30 cellular contexts compared by ENCODE assay signal in genomic region chr12:89832336-89832735, GRCh38.
"Had no signal": no experiment of that assay in that cellular context is flagged by ENCODE, and none has a peak within 500 bp of the region (broad histone marks: within the 10 kb centered on the region; RNA-seq: fewer than 3 reads in every experiment).

No MANE protein-coding gene starts in this region.

- H3K4me1 ChIP-seq: body of pancreas, esophagus squamous epithelium, gastroesophageal sphincter had no signal

- H3K27me3 ChIP-seq: body of pancreas, esophagus squamous epithelium, gastroesophageal sphincter had no signal

- H3K36me3 Mint-ChIP-seq: activated CD4-positive, alpha-beta memory T cell treated with anti-CD3 and anti-CD28 coated beads for 36 hours; activated CD8-positive, alpha-beta memory T cell treated with anti-CD3 and anti-CD28 coated beads, Interleukin-2, amount 10 ng/mL, durations not matched to agents 7 days and 5 days; activated naive CD4-positive, alpha-beta T cell treated with anti-CD3 and anti-CD28 coated beads, Interleukin-2, amount 10 ng/mL, durations not matched to agents 7 days and 5 days; activated naive CD4-positive, alpha-beta T cell treated with anti-CD3 and anti-CD28 coated beads, Interleukin-2, amount 50 U/mL, for 72 hours; activated naive CD8-positive, alpha-beta T cell treated with anti-CD3 and anti-CD28 coated beads, Interleukin-2, amount 10 ng/mL, durations not matched to agents 7 days and 5 days had no signal

- H3K27ac ChIP-seq: body of pancreas, epithelial cell of prostate, esophagus squamous epithelium, gastroesophageal sphincter had no signal

- ATAC-seq: activated CD4-positive, alpha-beta T cell treated with anti-CD3 and anti-CD28 coated beads for 36 hours; activated CD8-positive, alpha-beta memory T cell treated with anti-CD3 and anti-CD28 coated beads, Interleukin-2, amount 10 ng/mL, durations not matched to agents 7 days and 5 days; activated CD8-positive, alpha-beta T cell treated with anti-CD3 and anti-CD28 coated beads, Interleukin-2, amount 10 ng/mL, durations not matched to agents 7 days and 5 days; activated naive CD4-positive, alpha-beta T cell treated with anti-CD3 and anti-CD28 coated beads, Interleukin-2, amount 50 U/mL, for 72 hours; activated T-cell treated with anti-CD3 and anti-CD28 coated beads, Interleukin-2, amount 50 U/mL, for 72 hours; body of pancreas; gastroesophageal sphincter had no signal

- H3K9me3 ChIP-seq: body of pancreas, esophagus squamous epithelium, gastroesophageal sphincter had no signal

- H3K4me1 Mint-ChIP-seq: activated CD4-positive, alpha-beta T cell treated with anti-CD3 and anti-CD28 coated beads for 36 hours; activated CD4-positive, alpha-beta T cell treated with anti-CD3 and anti-CD28 coated beads, Interleukin-2, amount 10 ng/mL, durations not matched to agents 24 days and 14 days; activated CD8-positive, alpha-beta memory T cell treated with anti-CD3 and anti-CD28 coated beads, Interleukin-2, amount 10 ng/mL, durations not matched to agents 7 days and 5 days; activated naive CD4-positive, alpha-beta T cell treated with anti-CD3 and anti-CD28 coated beads, Interleukin-2, amount 10 ng/mL, durations not matched to agents 7 days and 5 days; activated naive CD8-positive, alpha-beta T cell treated with anti-CD3 and anti-CD28 coated beads, Interleukin-2, amount 10 ng/mL, durations not matched to agents 7 days and 5 days had no signal

- DNase-seq: activated CD4-positive, alpha-beta memory T cell treated with anti-CD3 and anti-CD28 coated beads for 36 hours; activated CD4-positive, alpha-beta T cell treated with anti-CD3 and anti-CD28 coated beads for 36 hours; activated CD4-positive, alpha-beta T cell treated with anti-CD3 and anti-CD28 coated beads, Interleukin-2, amount 10 ng/mL, durations not matched to agents 24 days and 14 days; activated CD4-positive, CD25-positive, alpha-beta regulatory T cell; activated CD4-positive, CD25-positive, alpha-beta regulatory T cell treated with anti-CD3 and anti-CD28 coated beads, Interleukin-2, amount 50 U/mL, for 72 hours; activated CD8-positive, alpha-beta memory T cell treated with anti-CD3 and anti-CD28 coated beads, Interleukin-2, amount 10 ng/mL, durations not matched to agents 7 days and 5 days; activated CD8-positive, alpha-beta memory T cell treated with anti-CD3 and anti-CD28 coated beads, Interleukin-2, amount 50 U/mL, for 4 hours; activated CD8-positive, alpha-beta T cell treated with anti-CD3 and anti-CD28 coated beads, Interleukin-2, amount 10 ng/mL, durations not matched to agents 7 days and 5 days; activated gamma-delta T cell; activated naive CD4-positive, alpha-beta T cell; activated naive CD4-positive, alpha-beta T cell treated with anti-CD3 and anti-CD28 coated beads, Interleukin-2, amount 10 ng/mL, durations not matched to agents 7 days and 5 days; activated naive CD8-positive, alpha-beta T cell treated with anti-CD3 and anti-CD28 coated beads, Interleukin-2, amount 10 ng/mL, durations not matched to agents 7 days and 5 days; activated T-cell treated with anti-CD3 and anti-CD28 coated beads, Interleukin-2, amount 50 U/mL, for 24 hours; activated T-cell treated with anti-CD3 and anti-CD28 coated beads, Interleukin-2, amount 50 U/mL, for 72 hours; aorta; body of pancreas; caudate nucleus; cortex of kidney; dermis blood vessel endothelial cell; effector CD8-positive, alpha-beta T cell; esophagus squamous epithelium; foreskin melanocyte; T-helper 1 cell; T-helper 2 cell had no signal

- FAIRE-seq: colon, endometrium, endothelial cell of umbilical vein had no signal

- H3K27me3 Mint-ChIP-seq: activated CD4-positive, alpha-beta memory T cell treated with anti-CD3 and anti-CD28 coated beads for 36 hours; activated CD4-positive, alpha-beta T cell treated with anti-CD3 and anti-CD28 coated beads for 36 hours; activated CD8-positive, alpha-beta memory T cell treated with anti-CD3 and anti-CD28 coated beads, Interleukin-2, amount 10 ng/mL, durations not matched to agents 7 days and 5 days; activated naive CD4-positive, alpha-beta T cell treated with anti-CD3 and anti-CD28 coated beads, Interleukin-2, amount 10 ng/mL, durations not matched to agents 7 days and 5 days; activated T-cell treated with anti-CD3 and anti-CD28 coated beads, Interleukin-2, amount 50 U/mL, for 24 hours had no signal

- H3K4me3 Mint-ChIP-seq: activated CD4-positive, alpha-beta memory T cell treated with anti-CD3 and anti-CD28 coated beads for 36 hours; activated CD4-positive, alpha-beta T cell treated with anti-CD3 and anti-CD28 coated beads for 36 hours; activated CD4-positive, alpha-beta T cell treated with anti-CD3 and anti-CD28 coated beads, Interleukin-2, amount 10 ng/mL, durations not matched to agents 24 days and 14 days; activated CD8-positive, alpha-beta memory T cell treated with anti-CD3 and anti-CD28 coated beads, Interleukin-2, amount 10 ng/mL, durations not matched to agents 7 days and 5 days; activated CD8-positive, alpha-beta T cell treated with anti-CD3 and anti-CD28 coated beads, Interleukin-2, amount 10 ng/mL, durations not matched to agents 7 days and 5 days; activated naive CD4-positive, alpha-beta T cell treated with anti-CD3 and anti-CD28 coated beads, Interleukin-2, amount 10 ng/mL, durations not matched to agents 7 days and 5 days; activated naive CD8-positive, alpha-beta T cell treated with anti-CD3 and anti-CD28 coated beads, Interleukin-2, amount 10 ng/mL, durations not matched to agents 7 days and 5 days; activated T-cell treated with anti-CD3 and anti-CD28 coated beads, Interleukin-2, amount 50 U/mL, for 24 hours; activated T-cell treated with anti-CD3 and anti-CD28 coated beads, Interleukin-2, amount 50 U/mL, for 72 hours had no signal

- H3K4me3 ChIP-seq: body of pancreas, esophagus squamous epithelium, gastroesophageal sphincter had no signal

- H3K36me3 ChIP-seq: esophagus squamous epithelium, gastroesophageal sphincter had no signal

- H3K27ac Mint-ChIP-seq: activated CD4-positive, alpha-beta memory T cell treated with anti-CD3 and anti-CD28 coated beads for 36 hours; activated CD4-positive, alpha-beta T cell treated with anti-CD3 and anti-CD28 coated beads for 36 hours; activated CD4-positive, alpha-beta T cell treated with anti-CD3 and anti-CD28 coated beads, Interleukin-2, amount 10 ng/mL, durations not matched to agents 24 days and 14 days; activated CD8-positive, alpha-beta memory T cell treated with anti-CD3 and anti-CD28 coated beads, Interleukin-2, amount 10 ng/mL, durations not matched to agents 7 days and 5 days; activated CD8-positive, alpha-beta T cell treated with anti-CD3 and anti-CD28 coated beads, Interleukin-2, amount 10 ng/mL, durations not matched to agents 7 days and 5 days; activated naive CD4-positive, alpha-beta T cell treated with anti-CD3 and anti-CD28 coated beads, Interleukin-2, amount 10 ng/mL, durations not matched to agents 7 days and 5 days; activated naive CD4-positive, alpha-beta T cell treated with anti-CD3 and anti-CD28 coated beads, Interleukin-2, amount 50 U/mL, for 72 hours; activated naive CD8-positive, alpha-beta T cell treated with anti-CD3 and anti-CD28 coated beads, Interleukin-2, amount 10 ng/mL, durations not matched to agents 7 days and 5 days; activated T-cell treated with anti-CD3 and anti-CD28 coated beads, Interleukin-2, amount 50 U/mL, for 24 hours; activated T-cell treated with anti-CD3 and anti-CD28 coated beads, Interleukin-2, amount 50 U/mL, for 72 hours had no signal
